Comparison of ENCODE assay signal across 8 cellular contexts in genomic region chr9:128340691-128341434, GRCh38. TPM values are rescaled to one million over a fixed set of nuclear protein-coding genes. Genes with fewer than 3 reads are reported as not detected.
DNase-seq lines count a peak whose midpoint lies in the region; ATAC-seq, FAIRE-seq and TF ChIP-seq lines count a peak whose summit lies in the region.

No MANE protein-coding gene starts in this region.

- intact Hi-C loops in Caco-2 (cut with micrococcal nuclease; ENCODE audit: unreplicated experiment): loop anchor here (1.0 to 10.0 kb wide), 4 partner anchors 19 to 146 kb away; partner anchors contain the start of genes CIZ1, COQ4, TRUB2 and URM1
- intact Hi-C loops in uterus (cut with DNase I; ENCODE audit: low total_unique reads): no loop called here

- H3K9me3 ChIP-seq in Caco-2 (no peaks in the 10 kb centered on the region), mononuclear cell (ENCODE audit: low read depth, low read length) (no peaks in the 10 kb centered on the region), uterus (no peaks in the 10 kb centered on the region)

- no peak for TF ChIP-seq POLR2A in uterus (IDR thresholded peaks at IDR 0.05)

- H3K27me3 Mint-ChIP-seq in Caco-2 (ENCODE audit: insufficient read depth, unreplicated experiment): no peaks in the 10 kb centered on the region
- H3K27me3 Mint-ChIP-seq in chondrocyte (ENCODE audit: low read depth): no peaks in the 10 kb centered on the region

- TF ChIP-seq CTCF in Caco-2 (IDR thresholded peaks at IDR 0.05; ENCODE audit: insufficient read depth in 1 of 2, low read depth in 1 of 2, low read length in 1 of 2, severe bottlenecking in 1 of 2, unreplicated experiment in 1 of 2) (no peak), chondrocyte (IDR thresholded peaks at IDR 0.05) (no peak), uterus (IDR thresholded peaks at IDR 0.05) (no peak)

- H3K27me3 ChIP-seq in Caco-2 (replicated peaks; ENCODE audit: control insufficient read depth, insufficient read depth, low read length) (no peaks in the 10 kb centered on the region), mononuclear cell (ENCODE audit: insufficient read depth, low read length) (no peaks in the 10 kb centered on the region), uterus (no peaks in the 10 kb centered on the region)

- peak overlapping the region; percentile 81 for H3K4me3 Mint-ChIP-seq in Caco-2 (ENCODE audit: unreplicated experiment)
- H3K4me3 Mint-ChIP-seq in chondrocyte (ENCODE audit: unreplicated experiment): peak overlapping the region; percentile 85

- H3K27ac ChIP-seq in uterus: peak overlapping the region; percentile 71 to 79

- POLR2A ChIA-PET in Caco-2 (lab: Charles Lee): interaction anchor here (0.5 to 1.3 kb wide), 3 partner anchors 30 to 443 kb away, joined by 4 to 6 read pairs (median 6); partner anchors contain the start of genes SPTAN1 and URM1

- CTCF ChIA-PET in Caco-2 (lab: Charles Lee): interaction anchor here (0.7 to 1.5 kb wide), 16 partner anchors 21 to 385 kb away, joined by 3 to 19 read pairs (median 4); partner anchors contain the start of genes CERCAM, GOLGA2, SWI5 and URM1

- no peaks in the 10 kb centered on the region for H3K4me1 ChIP-seq in Caco-2
- peaks cover 20% of the 10 kb centered on the region for H3K4me1 ChIP-seq in mononuclear cell (ENCODE audit: insufficient read depth, low read length)
- H3K4me1 ChIP-seq in uterus: peaks cover 0 to 12% of the 10 kb centered on the region in 2 donors

- BruUV-seq in Caco-2 (replicated peaks; lab: Mats Ljungman, UMichigan): no TSS peak

- H3K4me3 ChIP-seq in Caco-2 (ENCODE audit: low read depth, low read length): peak overlapping the region; percentile 91
- peak overlapping the region; percentile 47 for H3K4me3 ChIP-seq in mononuclear cell (ENCODE audit: low read length)
- peak overlapping the region; percentile 69 to 88 for H3K4me3 ChIP-seq in uterus

- DNase-seq in Caco-2 (no peak), NCI-H1092 (lab: John Stamatoyannopoulos, UW) (peak; percentile 16), chondrocyte (ENCODE audit: low spot score) (no peak), uterus (no peak), NCI-H1694 treated with DMSO at 0.1 percent for 48 hours (lab: John Stamatoyannopoulos, UW) (no peak), HTR-8/SVneo (ENCODE audit: insufficient read length, low spot score) (no peak)

- peaks cover 35% of the 10 kb centered on the region for H3K36me3 Mint-ChIP-seq in Caco-2 (ENCODE audit: insufficient read depth, unreplicated experiment)
- H3K36me3 Mint-ChIP-seq in chondrocyte (ENCODE audit: low read depth): peaks cover 12% of the 10 kb centered on the region

- H3K36me3 ChIP-seq in Caco-2 (ENCODE audit: control insufficient read depth, insufficient read depth, low read length) (no peaks in the 10 kb centered on the region), uterus (no peaks in the 10 kb centered on the region)

- FAIRE-seq in HTR-8/SVneo (lab: Jason Lieb, UNC): no peak

- no peaks in the 10 kb centered on the region for H3K9me3 Mint-ChIP-seq in Caco-2 (ENCODE audit: unreplicated experiment)
- H3K9me3 Mint-ChIP-seq in chondrocyte (ENCODE audit: low read depth): no peaks in the 10 kb centered on the region

- peak; percentile 21 for ATAC-seq in GM21619 (IDR thresholded peaks at IDR 0.05; ENCODE audit: unreplicated experiment)

- H3K27ac Mint-ChIP-seq in Caco-2 (ENCODE audit: unreplicated experiment): peak overlapping the region; percentile 27
- peak overlapping the region; percentile 87 for H3K27ac Mint-ChIP-seq in chondrocyte (ENCODE audit: unreplicated experiment)

- H3K4me1 Mint-ChIP-seq in Caco-2 (ENCODE audit: low read depth, unreplicated experiment) (no peaks in the 10 kb centered on the region), chondrocyte (ENCODE audit: low read depth) (peaks cover 10% of the 10 kb centered on the region)

RNA-seq across cellular contexts. Expression of gene SLC27A4, which starts 0.5 kb away (rescaled TPM):
- total RNA-seq in Caco-2 (2022) (21.1 and 22.8 TPM in 2 replicates), chondrocyte (38.4 to 42.1 TPM (median 41.7 TPM) in 3 replicates), mononuclear cell (2.1 TPM), uterus (10 to 100 TPM in 2 of 4 donors, 1 to 10 TPM in 2; 4.6 to 22.7 (median 9.5) TPM)

RNA-seq across cellular contexts. Expression of gene COQ4, which starts 18.2 kb away (rescaled TPM):
- total RNA-seq in Caco-2 (2022): 48.9 and 49.5 TPM in 2 replicates
- total RNA-seq in chondrocyte: 19.7 to 37.5 TPM (median 24.5 TPM) in 3 replicates
- total RNA-seq in mononuclear cell: 14.5 TPM
- 10 to 100 TPM in 3 of 4 donors, 1 to 10 TPM in 1; 3.2 to 37.9 (median 29.6) TPM for total RNA-seq in uterus

RNA-seq across cellular contexts. Expression of gene TRUB2, which starts 18.6 kb away (rescaled TPM):
- 34.1 and 37.4 TPM in 2 replicates for total RNA-seq in Caco-2 (2022)
- 19.8 to 22.2 TPM (median 20.8 TPM) in 3 replicates for total RNA-seq in chondrocyte
- 4.5 TPM for total RNA-seq in mononuclear cell
- total RNA-seq in uterus: 10 to 100 TPM in 2 of 4 donors, 1 to 10 TPM in 1, under 1 TPM in 1; 0.29 to 14.0 (median 9.7) TPM

RNA-seq across cellular contexts. Expression of gene URM1, which starts 30.3 kb away (rescaled TPM):
- 55.9 and 62.7 TPM in 2 replicates for total RNA-seq in Caco-2 (2022)
- total RNA-seq in chondrocyte: 50.5 to 60.6 TPM (median 57.6 TPM) in 3 replicates
- 17.6 TPM for total RNA-seq in mononuclear cell
- 10 to 100 TPM in 3 of 4 donors, 1 to 10 TPM in 1; 6.7 to 32.0 (median 22.4) TPM for total RNA-seq in uterus
